Comparison of ENCODE assay signal across 15 cellular contexts in genomic region chr6:107690864-107691661, GRCh38.
A peak's percentile ranks its signal among the peaks of the same experiment; 100 is the strongest.
DNase-seq lines count a peak whose midpoint lies in the region; ATAC-seq and TF ChIP-seq lines count a peak whose summit lies in the region.
"Had no signal": no experiment of that assay in that cellular context is flagged by ENCODE, and none has a peak within 500 bp of the region (broad histone marks: within the 10 kb centered on the region; RNA-seq: fewer than 3 reads in every experiment).

No MANE protein-coding gene starts in this region.

- CTCF ChIA-PET in IMR-90 (lab: Yijun Ruan, JAX) = no interaction called here

- dilution Hi-C loops in IMR-90 (cut with HindIII; ENCODE audit: low sequenced_read_pairs, unreplicated experiment) = no loop called here

- peak overlapping the region; percentile 85 for H3K4ac ChIP-seq in IMR-90 (ENCODE audit: low read depth, low read length)

- H3K18ac ChIP-seq in IMR-90 (ENCODE audit: low read depth, low read length) = peak overlapping the region; percentile 13; the same call in 1 of the 2 replicates

- H3K27ac Mint-ChIP-seq in neural progenitor cell = peak overlapping the region; percentile 89
- H3K27ac Mint-ChIP-seq: CD14-positive monocyte had no signal

- peak; percentile 45 for DNase-seq in AG08396 (ENCODE audit: low spot score)
- DNase-seq in IMR-90 = peak; percentile 96
- DNase-seq in fibroblast of mammary gland (ENCODE audit: low read depth) = peak; percentile 99
- no peak for DNase-seq in neural progenitor cell (ENCODE audit: low spot score)
- DNase-seq in aorta = no peak
- DNase-seq in SKM-1 treated with dmso at 0.1 percent for 144 hours (lab: John Stamatoyannopoulos, UW; ENCODE audit: unreplicated experiment) = no peak
- no peak for DNase-seq in erythroblast (lab: John Stamatoyannopoulos, UW)
- no peak for DNase-seq in activated CD8-positive, alpha-beta memory T cell treated with anti-CD3 and anti-CD28 coated beads, Interleukin-2, amount 50 U/mL, for 48 hours
- DNase-seq: activated CD8-positive, alpha-beta memory T cell treated with anti-CD3 and anti-CD28 coated beads, Interleukin-2, amount 50 U/mL, for 4 hours; H9; stimulated activated CD4-positive, alpha-beta T cell treated with anti-CD3 and anti-CD28 coated beads, Interleukin-4, amount 100 ng/mL, for 1 hour had no signal

- no peak for TF ChIP-seq CTCF in IMR-90 (conservative IDR thresholded peaks at IDR 0.05; ENCODE audit: low read depth, low read length)
- TF ChIP-seq CTCF in fibroblast of mammary gland (conservative IDR thresholded peaks at IDR 0.05; ENCODE audit: control insufficient read depth, insufficient read depth, low read depth, low read length) = no peak
- no peak for TF ChIP-seq CTCF in neural progenitor cell (IDR thresholded peaks at IDR 0.05)

- no peaks in the 10 kb centered on the region for H3K36me3 Mint-ChIP-seq in neural progenitor cell
- H3K36me3 Mint-ChIP-seq: CD14-positive monocyte had no signal

- peaks cover 3% of the 10 kb centered on the region for H3K27me3 Mint-ChIP-seq in neural progenitor cell (ENCODE audit: insufficient read depth, low read depth)

- no peak overlapping the region for H2BK15ac ChIP-seq in IMR-90 (ENCODE audit: low read depth, low read length)

- H3K4me3 Mint-ChIP-seq in neural progenitor cell = no peak overlapping the region
- H3K4me3 Mint-ChIP-seq: CD14-positive monocyte, H9 had no signal

- H3K9me3 ChIP-seq in IMR-90 (ENCODE audit: control insufficient read depth, insufficient read depth, low read length) = no peaks in the 10 kb centered on the region
- H3K9me3 ChIP-seq in neural progenitor cell (ENCODE audit: low read depth) = no peaks in the 10 kb centered on the region
- no peaks in the 10 kb centered on the region for H3K9me3 ChIP-seq in aorta (ENCODE audit: control insufficient read depth, low read length)
- H3K9me3 ChIP-seq: adrenal gland had no signal

- H3K4me1 ChIP-seq in IMR-90 (ENCODE audit: control insufficient read depth, insufficient read depth, low read length) (peaks cover 23% of the 10 kb centered on the region), neural progenitor cell (peaks cover 15% of the 10 kb centered on the region), aorta (ENCODE audit: control insufficient read depth in 1 of 2, insufficient read depth in 2 of 2, low read length in 2 of 2) (no peaks in the 10 kb centered on the region)

- TF ChIP-seq POLR2A in IMR-90 (IDR thresholded peaks at IDR 0.05; ENCODE audit: low read depth, low read length) (no peak), erythroblast (IDR thresholded peaks at IDR 0.05; ENCODE audit: low read length) (no peak)

- H3K14ac ChIP-seq in IMR-90 (replicated peaks; ENCODE audit: low read depth, low read length) = 0 out of 2 replicates have a peak overlapping the region, but pooled peaks have one; percentile 13

- H3K36me3 ChIP-seq in IMR-90 (ENCODE audit: control insufficient read depth, insufficient read depth, low read length) (no peaks in the 10 kb centered on the region), neural progenitor cell (no peaks in the 10 kb centered on the region), aorta (ENCODE audit: control insufficient read depth in 1 of 2, insufficient read depth in 2 of 2, low read length in 1 of 2) (no peaks in the 10 kb centered on the region)
- H3K36me3 ChIP-seq: adrenal gland had no signal

- peak overlapping the region; percentile 89 for H2AFZ ChIP-seq in IMR-90 (replicated peaks; ENCODE audit: low read length, poor library complexity)
- H2AFZ ChIP-seq in neural progenitor cell (replicated peaks) = peak overlapping the region; percentile 96

- H3K4me3 ChIP-seq in IMR-90 (ENCODE audit: insufficient read depth, low read depth, low read length) (no peak overlapping the region), fibroblast of mammary gland (ENCODE audit: control insufficient read depth, low read depth, low read length) (peak overlapping the region; percentile 10), neural progenitor cell (no peak overlapping the region), aorta (ENCODE audit: low read length in 2 of 2) (no peak overlapping the region)
- H3K4me3 ChIP-seq: adrenal gland had no signal

- peak overlapping the region; percentile 60; the same call in 1 of the 2 replicates for H3K23ac ChIP-seq in IMR-90 (ENCODE audit: low read depth, low read length)

- H3K79me1 ChIP-seq in IMR-90 (ENCODE audit: low read depth in 1 of 2, low read length in 2 of 2) = no peaks in the 10 kb centered on the region

- peaks cover 17% of the 10 kb centered on the region for H3K9me3 Mint-ChIP-seq in neural progenitor cell

- H3K27ac ChIP-seq in IMR-90 (ENCODE audit: insufficient read depth, low read length) (peak overlapping the region; percentile 75), neural progenitor cell (no peak overlapping the region), aorta (ENCODE audit: low read depth in 1 of 2, low read length in 2 of 2) (no peak overlapping the region)
- H3K27ac ChIP-seq: KMS-11 had no signal

- H3K4me2 ChIP-seq in IMR-90 (ENCODE audit: low read depth, low read length) (peak overlapping the region; percentile 7), neural progenitor cell (no peak overlapping the region)
- H3K4me2 ChIP-seq: KMS-11 had no signal

- H3K9ac ChIP-seq in IMR-90 (ENCODE audit: low read depth, low read length) (no peak overlapping the region; the same call in 1 of the 2 replicates), neural progenitor cell (no peak overlapping the region)
- H3K9ac ChIP-seq: KMS-11 had no signal

- POLR2A ChIA-PET in IMR-90 (lab: Charles Lee; ENCODE audit: unreplicated experiment) = no interaction called here

- peaks cover 22% of the 10 kb centered on the region for H3K4me1 Mint-ChIP-seq in neural progenitor cell
- H3K4me1 Mint-ChIP-seq: CD14-positive monocyte had no signal

- H2BK20ac ChIP-seq in IMR-90 (ENCODE audit: low read depth, low read length) = peak overlapping the region; percentile 57; the same call in 1 of the 2 replicates

- no peak for TF ChIP-seq RAD21 in IMR-90 (IDR thresholded peaks at IDR 0.05; ENCODE audit: low read length)

- in situ Hi-C loops in IMR-90 (cut with MboI; ENCODE audit: low sequenced_read_pairs) = no loop called here

- no peaks in the 10 kb centered on the region for H3K79me2 ChIP-seq in neural progenitor cell (ENCODE audit: low read depth)

- BruUV-seq in IMR-90 (replicated peaks; lab: Mats Ljungman, UMichigan) = no TSS peak

- WGBS in IMR-90 (ENCODE audit: extremely low coverage in 2 of 2, insufficient read length in 1 of 2), 2 experiments = 21% methylated on average over 5 of the region's 13 CpGs; no CpG with 5 or more reads in 1 of the 2 experiments
- 26 to 33% methylated on average over 13 of the region's 13 CpGs for WGBS in aorta, 2 donors

- peak; percentile 87 for ATAC-seq in IMR-90 (ENCODE audit: low read depth)
- no peak for ATAC-seq in aorta (ENCODE audit: low FRiP score)
- ATAC-seq: Panc1 had no signal

- H2BK5ac ChIP-seq in IMR-90 (ENCODE audit: low read depth, low read length, poor library complexity, severe bottlenecking) = peak overlapping the region; percentile 54

- intact Hi-C loops in IMR-90 (cut with micrococcal nuclease) = no loop called here
- intact Hi-C loops in aorta (cut with DNase I) = no loop called here

- peak overlapping the region; percentile 61; the same call in 1 of the 2 replicates for H2AK5ac ChIP-seq in IMR-90 (ENCODE audit: low read depth, low read length)

- no peak overlapping the region for H4K5ac ChIP-seq in IMR-90 (ENCODE audit: low read depth, low read length)

- peak overlapping the region; percentile 17 for H2AK9ac ChIP-seq in IMR-90 (replicated peaks; ENCODE audit: low read depth, low read length, poor library complexity)

- H4K20me1 ChIP-seq in IMR-90 (ENCODE audit: insufficient read depth, low read length) (no peaks in the 10 kb centered on the region), neural progenitor cell (ENCODE audit: low read depth) (no peaks in the 10 kb centered on the region)

- H3K27me3 ChIP-seq in IMR-90 (ENCODE audit: control insufficient read depth, insufficient read depth, low read length) = no peaks in the 10 kb centered on the region
- no peaks in the 10 kb centered on the region for H3K27me3 ChIP-seq in neural progenitor cell
- H3K27me3 ChIP-seq in aorta (ENCODE audit: control insufficient read depth in 1 of 2, insufficient read depth in 2 of 2, low read length in 1 of 2) = no peaks in the 10 kb centered on the region
- H3K27me3 ChIP-seq: adrenal gland had no signal

- H3F3A ChIP-seq in neural progenitor cell (ENCODE audit: low read depth) = no peaks in the 10 kb centered on the region

- no peak overlapping the region for H3K56ac ChIP-seq in IMR-90 (ENCODE audit: extremely low read depth, insufficient read depth, low read length)

- H4K91ac ChIP-seq in IMR-90 (ENCODE audit: insufficient read depth, low read depth, low read length) = peak overlapping the region; percentile 37; the same call in 1 of the 2 replicates

- H3K9me1 ChIP-seq in IMR-90 (ENCODE audit: insufficient read depth, low read length) = peaks cover 10% of the 10 kb centered on the region

- H2BK120ac ChIP-seq in IMR-90 (ENCODE audit: low read depth, low read length) = peak overlapping the region; percentile 73

- H4K8ac ChIP-seq in IMR-90 (ENCODE audit: low read depth in 2 of 2, low read length in 2 of 2) = peak overlapping the region; percentile 38; a peak in 3 of 4 replicates

TF ChIP-seq in IMR-90, 13 proteins besides CTCF, POLR2A, EP300 and RAD21 (continues in another document):
- TF ChIP-seq RFX5 (IDR thresholded peaks at IDR 0.05; ENCODE audit: low read depth, low read length) (no peak), MAFK (IDR thresholded peaks at IDR 0.05; ENCODE audit: low read depth, low read length) (no peak), MAZ (IDR thresholded peaks at IDR 0.05; ENCODE audit: borderline replicate concordance, low read depth, low read length) (peak; percentile 92), SMC3 (IDR thresholded peaks at IDR 0.05; ENCODE audit: low read depth, low read length) (no peak), RCOR1 (IDR thresholded peaks at IDR 0.05; ENCODE audit: insufficient replicate concordance, low read length) (peak; percentile 56), CHD1 (IDR thresholded peaks at IDR 0.05; ENCODE audit: low read depth, low read length) (no peak), CEBPB (IDR thresholded peaks at IDR 0.05; ENCODE audit: low read depth, low read length) (no peak), NFE2L2 (IDR thresholded peaks at IDR 0.05; ENCODE audit: low read depth, low read length) (no peak)
- TF ChIP-seq, protein P1, sequence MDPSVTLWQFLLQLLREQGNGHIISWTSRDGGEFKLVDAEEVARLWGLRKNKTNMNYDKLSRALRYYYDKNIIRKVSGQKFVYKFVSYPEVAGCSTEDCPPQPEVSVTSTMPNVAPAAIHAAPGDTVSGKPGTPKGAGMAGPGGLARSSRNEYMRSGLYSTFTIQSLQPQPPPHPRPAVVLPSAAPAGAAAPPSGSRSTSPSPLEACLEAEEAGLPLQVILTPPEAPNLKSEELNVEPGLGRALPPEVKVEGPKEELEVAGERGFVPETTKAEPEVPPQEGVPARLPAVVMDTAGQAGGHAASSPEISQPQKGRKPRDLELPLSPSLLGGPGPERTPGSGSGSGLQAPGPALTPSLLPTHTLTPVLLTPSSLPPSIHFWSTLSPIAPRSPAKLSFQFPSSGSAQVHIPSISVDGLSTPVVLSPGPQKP (IDR thresholded peaks at IDR 0.05; ENCODE audit: borderline replicate concordance, low read depth, low read length) = no peak

Comparison
In these comparisons a context has a peak if more than half of its experiments do, and no peak if none do; other contexts are left out.
1. DNase-seq: peak in AG08396 (single experiment), IMR-90 (single experiment) and fibroblast of mammary gland (single experiment); none in neural progenitor cell (single experiment), aorta (0 of 2), SKM-1 treated with dmso at 0.1 percent for 144 hours (single experiment), erythroblast (0 of 2) and activated CD8-positive, alpha-beta memory T cell treated with anti-CD3 and anti-CD28 coated beads, Interleukin-2, amount 50 U/mL, for 48 hours (single experiment).